Comparison of ENCODE assay signal across 1 cellular context in genomic region chr6:31493875-31494694, GRCh38.
TF ChIP-seq lines count a peak whose summit lies in the region.

No MANE protein-coding gene starts in this region.

TF ChIP-seq in IMR-90, 13 proteins besides CTCF, POLR2A, EP300 and RAD21 (continued from another document):
- TF ChIP-seq SMC3 (IDR thresholded peaks at IDR 0.05; ENCODE audit: low read depth, low read length) (peak; percentile 81), USF2 (IDR thresholded peaks at IDR 0.05; ENCODE audit: low read depth, low read length) (no peak)
